Comparison of ENCODE assay signal across 27 cellular contexts in genomic region chr11:90912631-90913030, GRCh38.
"Had no signal": no experiment of that assay in that cellular context is flagged by ENCODE, and none has a peak within 500 bp of the region (broad histone marks: within the 10 kb centered on the region; RNA-seq: fewer than 3 reads in every experiment).

No MANE protein-coding gene starts in this region.

- H3K4me3 Mint-ChIP-seq: stimulated activated effector memory CD8-positive, alpha-beta T cell treated with anti-CD3 and anti-CD28 coated beads, Interleukin-12 subunit alpha, Interleukin-12 subunit beta, amount 100 ng/mL, for 72 hours; stimulated activated memory B cell treated with anti-CD40 and anti-IgM and Interleukin-4, amounts not matched to agents 10 μg/mL and 1 μg/mL and 100 μg/mL, for 72 hours; stimulated activated naive B cell treated with anti-CD40 and anti-IgM and Interleukin-4, amounts not matched to agents 10 μg/mL and 1 μg/mL and 100 μg/mL, for 72 hours; stimulated activated naive CD8-positive, alpha-beta T cell treated with anti-CD3 and anti-CD28 coated beads, Interleukin-15, amount 100 ng/mL, for 72 hours; stimulated activated naive CD8-positive, alpha-beta T cell treated with anti-CD3 and anti-CD28 coated beads, Interleukin-15, Interleukin-2, amounts not matched to agents 100 ng/mL and 50 ng/mL, for 24 hours; type B pancreatic cell had no signal

- H3K4me1 ChIP-seq: stomach, suprapubic skin, testis, thyroid gland, tibial artery, tibial nerve, transverse colon, upper lobe of left lung, upper lobe of right lung, uterus, vagina had no signal

- DNase-seq: stimulated activated CD4-positive, alpha-beta T cell treated with anti-CD3 and anti-CD28 coated beads, Interleukin-2, amount 100 ng/mL, for 48 hours; stimulated activated CD4-positive, alpha-beta T cell treated with anti-CD3 and anti-CD28 coated beads, Interleukin-4, amount 100 ng/mL, for 1 hour; stimulated activated CD4-positive, alpha-beta T cell treated with anti-CD3 and anti-CD28 coated beads, Interleukin-4, amount 100 ng/mL, for 24 hours; stimulated activated CD4-positive, alpha-beta T cell treated with anti-CD3 and anti-CD28 coated beads, Interleukin-4, amount 100 ng/mL, for 4 hours; stimulated activated CD8-positive, alpha-beta memory T cell treated with anti-CD3 and anti-CD28 coated beads, Interleukin-4, amount 100 ng/mL, for 48 hours; stimulated activated naive B cell treated with anti-CD40 and anti-IgM and Interleukin-4, amounts not matched to agents 10 μg/mL and 1 μg/mL and 100 μg/mL, for 72 hours; stimulated activated naive CD4-positive, alpha-beta T cell; stimulated activated naive CD4-positive, alpha-beta T cell treated with Interleukin-2 at 50 U/mL for 16 hours; stimulated activated naive CD8-positive, alpha-beta T cell treated with anti-CD3 and anti-CD28 coated beads, Interleukin-15, amount 100 ng/mL, for 72 hours; stimulated activated naive CD8-positive, alpha-beta T cell treated with anti-CD3 and anti-CD28 coated beads, Interleukin-15, Interleukin-2, amounts not matched to agents 100 U/mL and 50 U/mL, for 24 hours; stomach; substantia nigra; testis; thyroid gland; tibial artery; transverse colon; upper lobe of left lung; upper lobe of right lung; uterus had no signal

- H3K9me3 Mint-ChIP-seq: stimulated activated naive CD8-positive, alpha-beta T cell treated with anti-CD3 and anti-CD28 coated beads, Interleukin-15, amount 100 ng/mL, for 72 hours; stimulated activated naive CD8-positive, alpha-beta T cell treated with anti-CD3 and anti-CD28 coated beads, Interleukin-15, Interleukin-2, amounts not matched to agents 100 ng/mL and 50 ng/mL, for 24 hours; type B pancreatic cell had no signal

- H3K4me3 ChIP-seq: stomach, suprapubic skin, testis, thoracic aorta, thyroid gland, tibial artery, tibial nerve, transverse colon, upper lobe of left lung, upper lobe of right lung, uterus, vagina had no signal

- H3K36me3 ChIP-seq: stomach, suprapubic skin, thoracic aorta, thyroid gland, tibial artery, tibial nerve, transverse colon, upper lobe of left lung, upper lobe of right lung, uterus, vagina had no signal

- H3K27me3 Mint-ChIP-seq: stimulated activated memory B cell treated with anti-CD40 and anti-IgM and Interleukin-4, amounts not matched to agents 10 μg/mL and 1 μg/mL and 100 μg/mL, for 72 hours; stimulated activated naive B cell treated with anti-CD40 and anti-IgM and Interleukin-4, amounts not matched to agents 10 μg/mL and 1 μg/mL and 100 μg/mL, for 72 hours; stimulated activated naive CD8-positive, alpha-beta T cell treated with anti-CD3 and anti-CD28 coated beads, Interleukin-15, amount 100 ng/mL, for 72 hours; stimulated activated naive CD8-positive, alpha-beta T cell treated with anti-CD3 and anti-CD28 coated beads, Interleukin-15, Interleukin-2, amounts not matched to agents 100 ng/mL and 50 ng/mL, for 24 hours; type B pancreatic cell had no signal

- H3K27me3 ChIP-seq: stomach, suprapubic skin, testis, thyroid gland, tibial artery, tibial nerve, transverse colon, upper lobe of left lung, upper lobe of right lung, uterus, vagina had no signal

- H3K27ac ChIP-seq: stomach, suprapubic skin, testis, thoracic aorta, thyroid gland, tibial artery, tibial nerve, transverse colon, upper lobe of left lung, upper lobe of right lung, uterus, vagina had no signal

- H3K27ac Mint-ChIP-seq: stimulated activated effector memory CD8-positive, alpha-beta T cell treated with anti-CD3 and anti-CD28 coated beads, Interleukin-12 subunit alpha, Interleukin-12 subunit beta, amount 100 ng/mL, for 72 hours; stimulated activated memory B cell treated with anti-CD40 and anti-IgM and Interleukin-4, amounts not matched to agents 10 μg/mL and 1 μg/mL and 100 μg/mL, for 72 hours; stimulated activated naive B cell treated with anti-CD40 and anti-IgM and Interleukin-4, amounts not matched to agents 10 μg/mL and 1 μg/mL and 100 μg/mL, for 72 hours; stimulated activated naive CD8-positive, alpha-beta T cell treated with anti-CD3 and anti-CD28 coated beads, Interleukin-15, amount 100 ng/mL, for 72 hours; stimulated activated naive CD8-positive, alpha-beta T cell treated with anti-CD3 and anti-CD28 coated beads, Interleukin-15, Interleukin-2, amounts not matched to agents 100 ng/mL and 50 ng/mL, for 24 hours; type B pancreatic cell had no signal

- H3K4me1 Mint-ChIP-seq: stimulated activated effector memory CD8-positive, alpha-beta T cell treated with anti-CD3 and anti-CD28 coated beads, Interleukin-12 subunit alpha, Interleukin-12 subunit beta, amount 100 ng/mL, for 72 hours; stimulated activated memory B cell treated with anti-CD40 and anti-IgM and Interleukin-4, amounts not matched to agents 10 μg/mL and 1 μg/mL and 100 μg/mL, for 72 hours; stimulated activated naive B cell treated with anti-CD40 and anti-IgM and Interleukin-4, amounts not matched to agents 10 μg/mL and 1 μg/mL and 100 μg/mL, for 72 hours; stimulated activated naive CD8-positive, alpha-beta T cell treated with anti-CD3 and anti-CD28 coated beads, Interleukin-15, amount 100 ng/mL, for 72 hours had no signal

- H3K9me3 ChIP-seq: stomach, suprapubic skin, testis, thoracic aorta, thyroid gland, tibial artery, tibial nerve, transverse colon, upper lobe of left lung, upper lobe of right lung, uterus, vagina had no signal

- H3K36me3 Mint-ChIP-seq: stimulated activated effector memory CD8-positive, alpha-beta T cell treated with anti-CD3 and anti-CD28 coated beads, Interleukin-12 subunit alpha, Interleukin-12 subunit beta, amount 100 ng/mL, for 72 hours; stimulated activated memory B cell treated with anti-CD40 and anti-IgM and Interleukin-4, amounts not matched to agents 10 μg/mL and 1 μg/mL and 100 μg/mL, for 72 hours; stimulated activated naive B cell treated with anti-CD40 and anti-IgM and Interleukin-4, amounts not matched to agents 10 μg/mL and 1 μg/mL and 100 μg/mL, for 72 hours; type B pancreatic cell had no signal
